ENCODE assay signal across 22 cellular contexts in the genomic region with DNA sequence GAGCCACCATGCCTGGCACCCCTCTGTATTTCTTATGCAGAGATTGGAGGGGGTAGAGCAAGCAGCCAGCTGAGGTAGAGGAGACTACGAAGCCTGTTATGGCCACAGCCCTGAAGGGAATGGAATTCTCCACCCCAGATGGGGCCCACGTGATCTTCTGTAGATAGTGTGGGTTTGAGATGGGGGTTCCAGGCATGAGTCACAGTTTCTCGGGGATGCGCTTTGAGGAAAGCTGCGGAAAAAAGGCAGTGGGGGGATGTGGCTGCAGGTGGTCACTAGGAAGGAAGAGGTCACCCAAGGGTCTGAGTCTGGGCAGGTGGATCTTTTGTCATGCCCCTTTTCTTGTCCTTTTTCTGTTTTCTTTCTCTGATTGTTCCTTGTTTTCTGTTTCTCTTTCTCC. TPM values are rescaled to one million over a fixed set of nuclear protein-coding genes. Genes with fewer than 3 reads are reported as not detected.
DNase-seq lines count a peak whose midpoint lies in the region; ATAC-seq, FAIRE-seq and TF ChIP-seq lines count a peak whose summit lies in the region.
"Had no signal": no experiment of that assay in that cellular context is flagged by ENCODE, and none has a peak within 500 bp of the region (broad histone marks: within the 10 kb centered on the region; RNA-seq: fewer than 3 reads in every experiment).

No MANE protein-coding gene starts in this region.

- BruUV-seq in K562 (replicated peaks; lab: Mats Ljungman, UMichigan) = no TSS peak

- H3K79me2 ChIP-seq in GM23338 (replicated peaks; ENCODE audit: insufficient read depth) (no peaks in the 10 kb centered on the region), K562 (ENCODE audit: control insufficient read depth, insufficient read depth, low read length) (no peaks in the 10 kb centered on the region)

- no peak for TF ChIP-seq EP300 in K562 (IDR thresholded peaks at IDR 0.05; ENCODE audit: low read length)

- H4K20me1 ChIP-seq in GM23338 (replicated peaks; ENCODE audit: insufficient read depth) = no peaks in the 10 kb centered on the region
- no peaks in the 10 kb centered on the region for H4K20me1 ChIP-seq in K562 (replicated peaks; ENCODE audit: control insufficient read depth, insufficient read depth, low read length)
- H4K20me1 ChIP-seq: BLaER1 treated with 17β-estradiol and CSF1 and Interleukin-3, amounts not matched to agents 10 nM and 100 nM had no signal

- intact Hi-C loops in K562 (cut with micrococcal nuclease) (no loop called here), left colon (cut with DNase I, micrococcal nuclease) (no loop called here)

- in situ Hi-C loops in K562 (cut with MboI) = no loop called here

- no peak overlapping the region for H3K27ac Mint-ChIP-seq in GM23338
- peak overlapping the region; percentile 20 for H3K27ac Mint-ChIP-seq in progenitor cell of endocrine pancreas
- H3K27ac Mint-ChIP-seq: CD8-positive, alpha-beta memory T cell had no signal

- H3K36me3 Mint-ChIP-seq in GM23338 (ENCODE audit: low read depth) = peaks cover 25% of the 10 kb centered on the region; the same call in 2 of the 3 replicates
- no peaks in the 10 kb centered on the region for H3K36me3 Mint-ChIP-seq in progenitor cell of endocrine pancreas (ENCODE audit: insufficient read depth)
- H3K36me3 Mint-ChIP-seq: CD8-positive, alpha-beta memory T cell had no signal

- no peak for TF ChIP-seq RAD21 in K562 (CRISPR knock-in tag; conservative IDR thresholded peaks at IDR 0.05 in 1 of 2, IDR thresholded peaks at IDR 0.05 in 1 of 2)

- WGBS in K562 (ENCODE audit: insufficient coverage, low coverage, missing lambda C conversion rate) = 3% methylated on average over 5 of the region's 5 CpGs

- no peaks in the 10 kb centered on the region; the same call in 1 of the 2 replicates for H3K27me3 ChIP-seq in GM23338 (ENCODE audit: insufficient read depth)
- peaks cover 59 to 78% of the 10 kb centered on the region in 2 experiments for H3K27me3 ChIP-seq in K562 (ENCODE audit: control insufficient read depth in 2 of 2, insufficient read depth in 2 of 2, low read length in 2 of 2)
- H3K27me3 ChIP-seq: BLaER1 treated with 17β-estradiol and CSF1 and Interleukin-3, amounts not matched to agents 10 nM and 100 nM had no signal

- H3K27ac ChIP-seq in GM23338 (ENCODE audit: low read depth) = no peak overlapping the region
- H3K27ac ChIP-seq in K562 (ENCODE audit: extremely low read depth, low read depth, low read length) = no peak overlapping the region
- H3K27ac ChIP-seq: BLaER1 treated with 17β-estradiol and CSF1 and Interleukin-3, amounts not matched to agents 10 nM and 100 nM had no signal

- CTCF ChIA-PET in K562 (lab: Yijun Ruan, JAX; ENCODE audit: low intra/inter-chr PET ratio) = no interaction called here

- peaks cover 26% of the 10 kb centered on the region for H3K27me3 Mint-ChIP-seq in GM23338 (ENCODE audit: insufficient read depth, low read depth, poor library complexity)
- H3K27me3 Mint-ChIP-seq in progenitor cell of endocrine pancreas = peaks cover 46% of the 10 kb centered on the region

- H3K9me2 ChIP-seq in GM23338 (ENCODE audit: insufficient read depth) = no peaks in the 10 kb centered on the region

- H3K4me3 Mint-ChIP-seq in GM23338 (no peak overlapping the region), progenitor cell of endocrine pancreas (ENCODE audit: low read depth) (no peak overlapping the region)
- H3K4me3 Mint-ChIP-seq: CD8-positive, alpha-beta memory T cell had no signal

- H3K9me3 ChIP-seq in K562 (replicated peaks; ENCODE audit: control insufficient read depth, insufficient read depth, low read depth, low read length) = no peaks in the 10 kb centered on the region

- H3K4me3 ChIP-seq in GM23338 (no peak overlapping the region), K562 (no peak overlapping the region)
- H3K4me3 ChIP-seq: BLaER1 treated with 17β-estradiol and CSF1 and Interleukin-3, amounts not matched to agents 10 nM and 100 nM had no signal

- no peak for TF ChIP-seq POLR2A in K562 (conservative IDR thresholded peaks at IDR 0.05)

- H3K4me1 Mint-ChIP-seq in GM23338 (peaks cover 40% of the 10 kb centered on the region), progenitor cell of endocrine pancreas (ENCODE audit: low read depth) (peaks cover 20% of the 10 kb centered on the region)

- DNase-seq in GM23338 (ENCODE audit: low spot score) (no peak), K562 (ENCODE audit: extremely low read depth in 1 of 4, low spot score in 3 of 4) (peak in 2 of 4 experiments; percentile 45 to 47), islet precursor cell (peak; percentile 31), progenitor cell of endocrine pancreas (ENCODE audit: low spot score, unreplicated experiment) (no peak), medulla oblongata (ENCODE audit: extremely low spot score) (no peak), left colon (no peak), NCI-H748 treated with DMSO at 0.1 percent for 48 hours (lab: John Stamatoyannopoulos, UW) (no peak)
- DNase-seq: CD8-positive, alpha-beta memory T cell; DMS79; KG1; NCI-H1105 treated with DMSO at 0.1 percent for 48 hours; NCI-H1694; NCI-H774; Right ventricle myocardium superior had no signal

- FAIRE-seq in K562 (lab: Jason Lieb, UNC) = no peak
- FAIRE-seq: D721Med, H54, HepG2, RCC 7860 had no signal

- H3K4me1 ChIP-seq in GM23338 (ENCODE audit: insufficient read depth) (peaks cover 5% of the 10 kb centered on the region), K562 (replicated peaks in 1 of 2; ENCODE audit: control insufficient read depth in 2 of 2, insufficient read depth in 2 of 2, low read length in 2 of 2) (peaks cover 0 to 3% of the 10 kb centered on the region in 2 experiments; a peak in 2 of 5 replicates)

- H3K4me2 ChIP-seq in GM23338 (no peak overlapping the region; the same call in 1 of the 2 replicates), K562 (ENCODE audit: insufficient read depth, low read length) (no peak overlapping the region)
- H3K4me2 ChIP-seq: BLaER1 treated with 17β-estradiol and CSF1 and Interleukin-3, amounts not matched to agents 10 nM and 100 nM had no signal

- H3K9me3 Mint-ChIP-seq in GM23338 (peaks cover 6% of the 10 kb centered on the region; the same call in 2 of the 3 replicates), progenitor cell of endocrine pancreas (ENCODE audit: low read depth) (no peaks in the 10 kb centered on the region)
- H3K9me3 Mint-ChIP-seq: CD8-positive, alpha-beta memory T cell had no signal

- no peaks in the 10 kb centered on the region for H3K9me1 ChIP-seq in K562 (ENCODE audit: control insufficient read depth, insufficient read depth, low read length)

- ATAC-seq in GM23338 (peak; percentile 11; the same call in 1 of the 3 replicates), K562 (no peak), left colon (no peak)
- ATAC-seq: HepG2 had no signal

- H3K36me3 ChIP-seq in GM23338 (ENCODE audit: insufficient read depth) (no peaks in the 10 kb centered on the region), K562 (ENCODE audit: control insufficient read depth, insufficient read depth, low read length) (no peaks in the 10 kb centered on the region)
- H3K36me3 ChIP-seq: BLaER1 treated with 17β-estradiol and CSF1 and Interleukin-3, amounts not matched to agents 10 nM and 100 nM had no signal

- H3F3A ChIP-seq in GM23338 (replicated peaks; ENCODE audit: low read depth) = 0 out of 2 replicates have a peak, but pooled peaks cover 2% of the 10 kb centered on the region

- H3K9ac ChIP-seq in K562 (ENCODE audit: insufficient read depth in 1 of 2, low read depth in 2 of 2, low read length in 2 of 2) = no peak overlapping the region
- H3K9ac ChIP-seq: BLaER1 treated with 17β-estradiol and CSF1 and Interleukin-3, amounts not matched to agents 10 nM and 100 nM had no signal

- POLR2A ChIA-PET in K562 (lab: Yijun Ruan, JAX) = interaction anchor here (0.6 to 1.0 kb wide), 3 partner anchors 39 to 66 kb away, joined by 3 read pairs; no protein-coding TSS in a partner anchor

- no peak overlapping the region for H2AFZ ChIP-seq in GM23338
- H2AFZ ChIP-seq in K562 (ENCODE audit: low read depth, low read length) = no peak overlapping the region

- no peak for TF ChIP-seq CTCF in GM23338 (conservative IDR thresholded peaks at IDR 0.05; ENCODE audit: low read depth in 2 of 2)
- no peak for TF ChIP-seq CTCF in K562 (IDR thresholded peaks at IDR 0.05 in 2 of 3, conservative IDR thresholded peaks at IDR 0.05 in 1 of 3; ENCODE audit: insufficient read depth in 2 of 3, low read depth in 1 of 3, low read length in 3 of 3)
- TF ChIP-seq CTCF in progenitor cell of endocrine pancreas (IDR thresholded peaks at IDR 0.05; ENCODE audit: unreplicated experiment) = no peak

RNA-seq across cellular contexts. Expression of gene FAM131B, which starts 11.5 kb away (rescaled TPM):
- 28.8 and 30.2 TPM in 2 replicates for total RNA-seq in GM23338 (2014; rRNA removed; shearing (Covaris generic))
- polyA plus RNA-seq in GM23338 (2016; fragmentation: Nextera tagmentation; extraction: Ambion mirVana) (4.7 and 5.4 TPM in 2 replicates), K562 (2011; rRNA removed) (0.03 and 0.11 TPM in 2 replicates), K562 (2014; fragmentation: Illumina TruSeq; extraction: Trizol) (not detected in 2 replicates), K562 (2014; fragmentation: Nextera tagmentation; extraction: Ambion mirVana) (not detected), K562 (2014; rRNA removed) (not detected in 2 replicates)
- total RNA-seq in K562 (2011; cell fraction: chromatin; rRNA removed; ENCODE audit: low replicate concordance) = 0.07 TPM in 1 of 2 replicates, not detected in the other
- not detected in 2 replicates for total RNA-seq in K562 (2011; cell fraction: nucleolus; rRNA removed)
- not detected in 2 replicates for total RNA-seq in K562 (2011; cell fraction: nucleoplasm; rRNA removed)
- total RNA-seq in K562 (2014; rRNA removed) (not detected in 2 replicates), K562 (2014; rRNA removed; fragmentation: Illumina TruSeq; extraction: Trizol) (not detected in 2 replicates), K562 (2015; rRNA removed; fragmentation: Illumina TruSeq; extraction: Trizol) (not detected in 2 replicates), K562 (2021) (0.04 TPM in 2 replicates), progenitor cell of endocrine pancreas (2.3 and 3.7 TPM in 2 replicates), left colon (1 to 10 TPM in 1 of 2 donors, under 1 TPM in 1; 0.27 to 3.4 TPM)
- polyA plus RNA-seq in K562 (2011; cell fraction: cytosol; rRNA removed) = not detected in 2 replicates
- 0.09 TPM in 1 of 2 replicates, not detected in the other for polyA plus RNA-seq in K562 (2011; cell fraction: nucleus; rRNA removed)
- polyA plus RNA-seq in K562 (2012) = 0.03 TPM in 2 replicates
- polyA minus RNA-seq in K562 (2011; rRNA and poly(A)+ RNA removed) = not detected in 2 replicates
- polyA minus RNA-seq in K562 (2011; cell fraction: cytosol; rRNA and poly(A)+ RNA removed) = 0.29 TPM in 1 of 2 replicates, not detected in the other
- polyA minus RNA-seq in K562 (2011; cell fraction: nucleus; rRNA and poly(A)+ RNA removed) = 0.33 TPM in 1 of 2 replicates, not detected in the other
- total RNA-seq: OCI-LY7 had no signal
- polyA plus RNA-seq: HepG2 had no signal

RNA-seq across cellular contexts. Expression of gene ZYX, which starts 30.1 kb away (rescaled TPM):
- 132 and 141 TPM in 2 replicates for total RNA-seq in GM23338 (2014; rRNA removed; shearing (Covaris generic))
- 108 and 111 TPM in 2 replicates for polyA plus RNA-seq in GM23338 (2016; fragmentation: Nextera tagmentation; extraction: Ambion mirVana)
- 38.7 and 99.5 TPM in 2 replicates for total RNA-seq in K562 (2011; cell fraction: chromatin; rRNA removed; ENCODE audit: low replicate concordance)
- total RNA-seq in K562 (2011; cell fraction: nucleolus; rRNA removed) = 54.7 and 66.9 TPM in 2 replicates
- total RNA-seq in K562 (2011; cell fraction: nucleoplasm; rRNA removed) = 41.5 and 64.4 TPM in 2 replicates
- total RNA-seq in K562 (2014; rRNA removed) = 26.9 and 37.8 TPM in 2 replicates
- 9.2 and 11.5 TPM in 2 replicates for total RNA-seq in K562 (2014; rRNA removed; fragmentation: Illumina TruSeq; extraction: Trizol)
- total RNA-seq in K562 (2015; rRNA removed; fragmentation: Illumina TruSeq; extraction: Trizol) = 15.7 and 17.3 TPM in 2 replicates
- total RNA-seq in K562 (2021) = 114 and 130 TPM in 2 replicates
- 9.0 and 18.5 TPM in 2 replicates for polyA plus RNA-seq in K562 (2011; rRNA removed)
- polyA plus RNA-seq in K562 (2011; cell fraction: cytosol; rRNA removed) = 15.7 and 26.2 TPM in 2 replicates
- 53.7 and 98.4 TPM in 2 replicates for polyA plus RNA-seq in K562 (2011; cell fraction: nucleus; rRNA removed)
- polyA plus RNA-seq in K562 (2012) = 141 and 252 TPM in 2 replicates
- polyA plus RNA-seq in K562 (2014; fragmentation: Illumina TruSeq; extraction: Trizol) = 81.7 and 116 TPM in 2 replicates
- 1 to 10 TPM; 1.8 to 3.1 TPM for polyA plus RNA-seq in K562 (2014; fragmentation: Nextera tagmentation; extraction: Ambion mirVana)
- polyA plus RNA-seq in K562 (2014; rRNA removed) = 30.0 and 35.0 TPM in 2 replicates
- 8.3 and 9.5 TPM in 2 replicates for polyA minus RNA-seq in K562 (2011; rRNA and poly(A)+ RNA removed)
- 57.5 and 83.9 TPM in 2 replicates for polyA minus RNA-seq in K562 (2011; cell fraction: cytosol; rRNA and poly(A)+ RNA removed)
- polyA minus RNA-seq in K562 (2011; cell fraction: nucleus; rRNA and poly(A)+ RNA removed) = 35.4 and 38.0 TPM in 2 replicates
- total RNA-seq in progenitor cell of endocrine pancreas = 65.4 and 69.0 TPM in 2 replicates
- 10 to 100 TPM; 70.1 to 84.4 TPM for total RNA-seq in left colon

RNA-seq across cellular contexts. Expression of gene CLCN1, which starts 35.1 kb away (rescaled TPM):
- 0.23 and 0.38 TPM in 2 replicates for total RNA-seq in GM23338 (2014; rRNA removed; shearing (Covaris generic))
- polyA plus RNA-seq in GM23338 (2016; fragmentation: Nextera tagmentation; extraction: Ambion mirVana) = 0.43 and 0.48 TPM in 2 replicates
- total RNA-seq in K562 (2011; cell fraction: chromatin; rRNA removed; ENCODE audit: low replicate concordance) = not detected in 2 replicates
- total RNA-seq in K562 (2011; cell fraction: nucleolus; rRNA removed) = not detected in 2 replicates
- not detected in 2 replicates for total RNA-seq in K562 (2011; cell fraction: nucleoplasm; rRNA removed)
- not detected in 2 replicates for total RNA-seq in K562 (2014; rRNA removed)
- 0.11 TPM in 1 of 2 replicates, not detected in the other for total RNA-seq in K562 (2014; rRNA removed; fragmentation: Illumina TruSeq; extraction: Trizol)
- total RNA-seq in K562 (2015; rRNA removed; fragmentation: Illumina TruSeq; extraction: Trizol) = 0.04 TPM in 1 of 2 replicates, not detected in the other
- total RNA-seq in K562 (2021) = not detected in 2 replicates
- polyA plus RNA-seq in K562 (2011; rRNA removed) = 0.04 TPM in 1 of 2 replicates, not detected in the other
- polyA plus RNA-seq in K562 (2011; cell fraction: cytosol; rRNA removed) = 0.24 TPM in 1 of 2 replicates, not detected in the other
- polyA plus RNA-seq in K562 (2011; cell fraction: nucleus; rRNA removed) = not detected in 2 replicates
- 0.04 and 0.32 TPM in 2 replicates for polyA plus RNA-seq in K562 (2012)
- not detected in 2 replicates for polyA plus RNA-seq in K562 (2014; fragmentation: Illumina TruSeq; extraction: Trizol)
- under 1 TPM in 1 of 2 experiments, not detected in 1; 0.07 TPM for polyA plus RNA-seq in K562 (2014; fragmentation: Nextera tagmentation; extraction: Ambion mirVana)
- 0.01 and 0.09 TPM in 2 replicates for polyA plus RNA-seq in K562 (2014; rRNA removed)
- polyA minus RNA-seq in K562 (2011; rRNA and poly(A)+ RNA removed) = not detected in 2 replicates
- not detected in 2 replicates for polyA minus RNA-seq in K562 (2011; cell fraction: cytosol; rRNA and poly(A)+ RNA removed)
- polyA minus RNA-seq in K562 (2011; cell fraction: nucleus; rRNA and poly(A)+ RNA removed) = 0.13 TPM in 1 of 2 replicates, not detected in the other
- total RNA-seq in progenitor cell of endocrine pancreas = 0.09 and 0.14 TPM in 2 replicates
- not detected for total RNA-seq in left colon
- total RNA-seq: A673, HepG2, OCI-LY7 had no signal
- polyA plus RNA-seq: CD8-positive, alpha-beta memory T cell had no signal

RNA-seq across cellular contexts. Expression of gene EPHA1, which starts 57.6 kb away (rescaled TPM):
- 119 and 154 TPM in 2 replicates for total RNA-seq in GM23338 (2014; rRNA removed; shearing (Covaris generic))
- polyA plus RNA-seq in GM23338 (2016; fragmentation: Nextera tagmentation; extraction: Ambion mirVana) = 60.7 and 66.1 TPM in 2 replicates
- total RNA-seq in K562 (2011; cell fraction: chromatin; rRNA removed; ENCODE audit: low replicate concordance) = 0.37 TPM in 1 of 2 replicates, not detected in the other
- 0.26 and 0.67 TPM in 2 replicates for total RNA-seq in K562 (2011; cell fraction: nucleolus; rRNA removed)
- total RNA-seq in K562 (2011; cell fraction: nucleoplasm; rRNA removed) = 0.37 TPM in 1 of 2 replicates, not detected in the other
- not detected in 2 replicates for total RNA-seq in K562 (2014; rRNA removed)
- not detected in 2 replicates for total RNA-seq in K562 (2014; rRNA removed; fragmentation: Illumina TruSeq; extraction: Trizol)
- not detected in 2 replicates for total RNA-seq in K562 (2015; rRNA removed; fragmentation: Illumina TruSeq; extraction: Trizol)
- 0.22 and 0.25 TPM in 2 replicates for total RNA-seq in K562 (2021)
- polyA plus RNA-seq in K562 (2011; rRNA removed) = 0.07 and 0.32 TPM in 2 replicates
- 0.03 and 0.39 TPM in 2 replicates for polyA plus RNA-seq in K562 (2011; cell fraction: cytosol; rRNA removed)
- 0.25 and 1.1 TPM in 2 replicates for polyA plus RNA-seq in K562 (2011; cell fraction: nucleus; rRNA removed)
- 2.7 and 3.5 TPM in 2 replicates for polyA plus RNA-seq in K562 (2012)
- not detected in 2 replicates for polyA plus RNA-seq in K562 (2014; fragmentation: Illumina TruSeq; extraction: Trizol)
- not detected for polyA plus RNA-seq in K562 (2014; fragmentation: Nextera tagmentation; extraction: Ambion mirVana)
- polyA plus RNA-seq in K562 (2014; rRNA removed) = 0.05 and 0.57 TPM in 2 replicates
- polyA minus RNA-seq in K562 (2011; rRNA and poly(A)+ RNA removed) = 0.14 TPM in 1 of 2 replicates, not detected in the other
- not detected in 2 replicates for polyA minus RNA-seq in K562 (2011; cell fraction: cytosol; rRNA and poly(A)+ RNA removed)
- polyA minus RNA-seq in K562 (2011; cell fraction: nucleus; rRNA and poly(A)+ RNA removed) = 0.54 TPM in 1 of 2 replicates, not detected in the other
- 54.4 and 56.3 TPM in 2 replicates for total RNA-seq in progenitor cell of endocrine pancreas
- total RNA-seq in left colon = 10 to 100 TPM; 18.2 to 25.1 TPM
- total RNA-seq: NCI-H460, OCI-LY7 had no signal
